19 cellular contexts compared by ENCODE assay signal in genomic region chr11:125338435-125338834, GRCh38.
DNase-seq lines count a peak whose midpoint lies in the region; ATAC-seq and TF ChIP-seq lines count a peak whose summit lies in the region.
"Had no signal": no experiment of that assay in that cellular context is flagged by ENCODE, and none has a peak within 500 bp of the region (broad histone marks: within the 10 kb centered on the region; RNA-seq: fewer than 3 reads in every experiment).

No MANE protein-coding gene starts in this region.

- peak overlapping the region; percentile 21 for H3K9ac ChIP-seq in NT2/D1 (ENCODE audit: insufficient read length, low read depth)
- H3K9ac ChIP-seq: KMS-11 had no signal

- TF ChIP-seq EP300 in suprapubic skin (IDR thresholded peaks at IDR 0.05), result no peak

- no peaks in the 10 kb centered on the region for H3K27me3 ChIP-seq in NT2/D1 (ENCODE audit: insufficient read depth, insufficient read length)
- H3K27me3 ChIP-seq in suprapubic skin, result peaks cover 5% of the 10 kb centered on the region
- H3K27me3 ChIP-seq: colonic mucosa, tibial artery had no signal

- no peaks in the 10 kb centered on the region for H3K9me3 ChIP-seq in NT2/D1 (ENCODE audit: insufficient read depth, low read length)
- no peaks in the 10 kb centered on the region for H3K9me3 ChIP-seq in suprapubic skin
- H3K9me3 ChIP-seq: colonic mucosa, tibial artery had no signal

- peaks cover 12% of the 10 kb centered on the region for H3K4me1 ChIP-seq in NT2/D1 (ENCODE audit: insufficient read depth, insufficient read length)
- H3K4me1 ChIP-seq in suprapubic skin, result peaks cover 11% of the 10 kb centered on the region
- H3K4me1 ChIP-seq: colonic mucosa had no signal

- TF ChIP-seq POLR2A in suprapubic skin (IDR thresholded peaks at IDR 0.05), result no peak

- intact Hi-C loops in Right ventricle myocardium inferior (cut with DNase I), result no loop called here

- no peaks in the 10 kb centered on the region for H3K36me3 ChIP-seq in NT2/D1 (ENCODE audit: insufficient read depth, insufficient read length, low read length)
- H3K36me3 ChIP-seq in suprapubic skin, result no peaks in the 10 kb centered on the region
- H3K36me3 ChIP-seq: colonic mucosa, tibial artery had no signal

- no peak overlapping the region for H3K4me3 ChIP-seq in NT2/D1 (ENCODE audit: insufficient read length, low read depth)
- H3K4me3 ChIP-seq in suprapubic skin, result no peak overlapping the region
- H3K4me3 ChIP-seq: colonic mucosa, lung, tibial artery had no signal

- peaks cover 73% of the 10 kb centered on the region for H3K4me1 Mint-ChIP-seq in nephron
- H3K4me1 Mint-ChIP-seq: CD4-positive, CD25-positive, alpha-beta regulatory T cell had no signal

- H3K27ac ChIP-seq in suprapubic skin, result peak overlapping the region; percentile 53
- H3K27ac ChIP-seq: colonic mucosa, KMS-11 had no signal

- DNase-seq in NT2/D1 (ENCODE audit: low read depth, low spot score) (no peak), Right ventricle myocardium inferior (ENCODE audit: missing footprints) (no peak), suprapubic skin (ENCODE audit: low spot score in 2 of 2) (peak in 1 of 2 donors; percentile 20), NCI-H187 (lab: John Stamatoyannopoulos, UW) (no peak)
- no peak for DNase-seq in activated CD4-positive, CD25-positive, alpha-beta regulatory T cell (lab: John Stamatoyannopoulos, UW)
- DNase-seq: ACHN; activated CD4-positive, alpha-beta T cell treated with anti-CD3 and anti-CD28 coated beads for 48 hours; activated CD8-positive, alpha-beta memory T cell treated with anti-CD3 and anti-CD28 coated beads, Interleukin-2, amount 50 U/mL, for 4 hours; amniotic stem cell; CD4-positive, CD25-positive, alpha-beta regulatory T cell; colonic mucosa; DMS79; NCI-H1105 had no signal

- TF ChIP-seq CTCF in nephron (IDR thresholded peaks at IDR 0.05; ENCODE audit: unreplicated experiment in 3 of 3) (no peak), suprapubic skin (IDR thresholded peaks at IDR 0.05) (no peak)

- H3K27ac Mint-ChIP-seq in nephron, result peak overlapping the region in 2 of 3 experiments; percentile 54 to 92
- H3K27ac Mint-ChIP-seq: CD4-positive, CD25-positive, alpha-beta regulatory T cell had no signal

- ATAC-seq in Right ventricle myocardium inferior, result peak; percentile 41
- no peak for ATAC-seq in GM21447 (IDR thresholded peaks at IDR 0.05; ENCODE audit: unreplicated experiment)
- no peak for ATAC-seq in HG03175 (IDR thresholded peaks at IDR 0.05; ENCODE audit: unreplicated experiment)

- no peak overlapping the region for H3K4me3 Mint-ChIP-seq in nephron
- H3K4me3 Mint-ChIP-seq: CD4-positive, CD25-positive, alpha-beta regulatory T cell had no signal

- no peaks in the 10 kb centered on the region for H3K9me3 Mint-ChIP-seq in nephron
- H3K9me3 Mint-ChIP-seq: CD4-positive, CD25-positive, alpha-beta regulatory T cell had no signal

- peaks cover 28% of the 10 kb centered on the region for H3K36me3 Mint-ChIP-seq in nephron (ENCODE audit: low read depth)
- H3K36me3 Mint-ChIP-seq: CD4-positive, CD25-positive, alpha-beta regulatory T cell had no signal

- 60% methylated on average over 4 of the region's 4 CpGs for WGBS in suprapubic skin

- peaks cover 11% of the 10 kb centered on the region for H3K27me3 Mint-ChIP-seq in nephron (ENCODE audit: low read depth)
